ENCODE assay signal across 20 cellular contexts in genomic region chr9:75667155-75667554, GRCh38.
DNase-seq lines count a peak whose midpoint lies in the region; ATAC-seq, FAIRE-seq and TF ChIP-seq lines count a peak whose summit lies in the region.
"Had no signal": no experiment of that assay in that cellular context is flagged by ENCODE, and none has a peak within 500 bp of the region (broad histone marks: within the 10 kb centered on the region; RNA-seq: fewer than 3 reads in every experiment).

No MANE protein-coding gene starts in this region.

- H2AFZ ChIP-seq in HepG2 (ENCODE audit: low read length) = no peak overlapping the region

- TF ChIP-seq CTCF in A549 (IDR thresholded peaks at IDR 0.05) (no peak), nephron progenitor cell (IDR thresholded peaks at IDR 0.05) (no peak), HepG2 (CRISPR knock-in tag; IDR thresholded peaks at IDR 0.05) (no peak)

- peaks cover 7% of the 10 kb centered on the region for H3K27me3 Mint-ChIP-seq in nephron progenitor cell (ENCODE audit: low read depth, poor library complexity)

- intact Hi-C loops in HepG2 (cut with micrococcal nuclease; ENCODE audit: unreplicated experiment) = no loop called here

- H3K9ac ChIP-seq in HepG2 (ENCODE audit: insufficient read depth, low read depth, low read length) = no peak overlapping the region

- WGBS in A549 (ENCODE audit: missing lambda C conversion rate) = 3% methylated on average over 6 of the region's 6 CpGs
- 13% methylated on average over 6 of the region's 6 CpGs for WGBS in HepG2 (ENCODE audit: low lambda C conversion rate)

- TF ChIP-seq RAD21 in A549 (conservative IDR thresholded peaks at IDR 0.05 in 1 of 2, IDR thresholded peaks at IDR 0.05 in 1 of 2) (no peak), HepG2 (CRISPR knock-in tag; IDR thresholded peaks at IDR 0.05) (no peak)

- DNase-seq in A549 (ENCODE audit: low read depth in 1 of 2, low spot score in 1 of 2) = no peak
- peak; percentile 54 for DNase-seq in NCI-H69 (lab: John Stamatoyannopoulos, UW)
- DNase-seq in SW480 (ENCODE audit: low spot score) = peak; percentile 9
- no peak for DNase-seq in nephron progenitor cell
- DNase-seq in NCI-H1436 (lab: John Stamatoyannopoulos, UW) = no peak
- DNase-seq in HepG2 (ENCODE audit: low spot score) = no peak
- DNase-seq in H7 = no peak
- DNase-seq: 8988T; C1 segment of cervical spinal cord; Calu3; CD4-positive, alpha-beta memory T cell; COR-L47; DMS53; DMS79 treated with DMSO at 0.1 percent for 48 hours; GF-D8; GOT3; HCEC 1CT had no signal

- CTCF ChIA-PET in A549 (lab: Yijun Ruan, JAX) = no interaction called here
- CTCF ChIA-PET in HepG2 (lab: Yijun Ruan, JAX; ENCODE audit: low intra/inter-chr PET ratio, low total read pairs) = no interaction called here

- H3K4me3 ChIP-seq in A549 (no peak overlapping the region), HepG2 (replicated peaks in 1 of 3; ENCODE audit: insufficient read depth in 1 of 3, low read depth in 2 of 3, low read length in 3 of 3) (no peak overlapping the region), H7 (ENCODE audit: insufficient read depth, low read depth, low read length) (no peak overlapping the region)

- ATAC-seq in A549 = no peak
- ATAC-seq in HepG2 = no peak

- no peak for FAIRE-seq in A549 (lab: Jason Lieb, UNC)
- FAIRE-seq in HepG2 (lab: Jason Lieb, UNC) = no peak
- FAIRE-seq: GM12891, GM18507, H54 had no signal

- BruUV-seq in HepG2 (replicated peaks; lab: Mats Ljungman, UMichigan) = no TSS peak

- POLR2A ChIA-PET in A549 (lab: Yijun Ruan, JAX) (no interaction called here), HepG2 (lab: Yijun Ruan, JAX) (no interaction called here)

- H3K4me1 Mint-ChIP-seq in nephron progenitor cell = peaks cover 79% of the 10 kb centered on the region
- H3K4me1 Mint-ChIP-seq: CD4-positive, alpha-beta memory T cell had no signal

- TF ChIP-seq EP300 in A549 (IDR thresholded peaks at IDR 0.05) = no peak
- no peak for TF ChIP-seq EP300 in HepG2 (IDR thresholded peaks at IDR 0.05; ENCODE audit: low read depth in 2 of 2, low read length in 2 of 2)
- no peak for TF ChIP-seq EP300 in HepG2 (CRISPR knock-in tag; IDR thresholded peaks at IDR 0.05; ENCODE audit: borderline replicate concordance)

- H3K4me1 ChIP-seq in A549 (no peaks in the 10 kb centered on the region), HepG2 (ENCODE audit: insufficient read depth, low read length) (no peaks in the 10 kb centered on the region)

- H3K27ac Mint-ChIP-seq in nephron progenitor cell = no peak overlapping the region
- H3K27ac Mint-ChIP-seq: CD4-positive, alpha-beta memory T cell had no signal

- in situ Hi-C loops in HepG2 (cut with HindIII; ENCODE audit: extremely low pct_ligation_motif_present, low pct_unique_long_range_greater_than_20kb) = no loop called here

- H4K20me1 ChIP-seq in HepG2 (ENCODE audit: insufficient read depth, low read length) = no peaks in the 10 kb centered on the region

- no peaks in the 10 kb centered on the region for H3K36me3 ChIP-seq in HepG2 (replicated peaks in 1 of 2; ENCODE audit: control insufficient read depth in 1 of 2, insufficient read depth in 2 of 2, low read length in 2 of 2)
- H3K36me3 ChIP-seq in H7 (replicated peaks; ENCODE audit: control insufficient read depth, insufficient read depth, low read length) = no peaks in the 10 kb centered on the region

- H3K27ac ChIP-seq in A549 = no peak overlapping the region
- H3K27ac ChIP-seq in HepG2 (ENCODE audit: extremely low read length, insufficient read depth, low read length) = no peak overlapping the region

- no peak overlapping the region for H3K4me2 ChIP-seq in A549
- no peak overlapping the region for H3K4me2 ChIP-seq in HepG2 (ENCODE audit: low read depth, low read length)

- no peaks in the 10 kb centered on the region for H3K27me3 ChIP-seq in HepG2 (ENCODE audit: control insufficient read depth in 1 of 2, insufficient read depth in 2 of 2, low read length in 2 of 2)
- no peaks in the 10 kb centered on the region for H3K27me3 ChIP-seq in H7 (ENCODE audit: control insufficient read depth, insufficient read depth, low read length)

- H3K36me3 Mint-ChIP-seq in nephron progenitor cell (ENCODE audit: low read depth) = no peaks in the 10 kb centered on the region
- H3K36me3 Mint-ChIP-seq: CD4-positive, alpha-beta memory T cell had no signal

- H3K9me3 Mint-ChIP-seq in nephron progenitor cell = peaks cover 9% of the 10 kb centered on the region

- H3K9me3 ChIP-seq in A549 (no peaks in the 10 kb centered on the region), HepG2 (ENCODE audit: low read length) (no peaks in the 10 kb centered on the region)

- H3K4me3 Mint-ChIP-seq in nephron progenitor cell = peak overlapping the region; percentile 23
- H3K4me3 Mint-ChIP-seq: CD4-positive, alpha-beta memory T cell had no signal

- H3K79me2 ChIP-seq in HepG2 (ENCODE audit: insufficient read depth, low read length) = no peaks in the 10 kb centered on the region

- TF ChIP-seq POLR2A in A549 (IDR thresholded peaks at IDR 0.05; ENCODE audit: low read length) (no peak), HepG2 (IDR thresholded peaks at IDR 0.05; ENCODE audit: insufficient read depth in 1 of 2, low read depth in 2 of 2, low read length in 2 of 2) (no peak)

TF ChIP-seq in A549, 52 proteins besides CTCF, POLR2A, EP300 and RAD21:
- TF ChIP-seq NFE2L2 (conservative IDR thresholded peaks at IDR 0.05; ENCODE audit: low read length) (no peak), FOSL2 (IDR thresholded peaks at IDR 0.05) (no peak), FOSL2 (CRISPR knock-in tag; IDR thresholded peaks at IDR 0.05) (peak; percentile 34; the same call in 1 of the 2 replicates)

TF ChIP-seq in HepG2, 621 proteins besides CTCF, POLR2A, EP300 and RAD21 (continues in another document):
- TF ChIP-seq MXI1 (IDR thresholded peaks at IDR 0.05; ENCODE audit: borderline replicate concordance, low read depth, low read length) = no peak
- TF ChIP-seq SMAD1 (CRISPR knock-in tag; IDR thresholded peaks at IDR 0.05; ENCODE audit: borderline replicate concordance, low read depth) = no peak
- no peak for TF ChIP-seq FOXM1 (CRISPR knock-in tag; IDR thresholded peaks at IDR 0.05)
- TF ChIP-seq ZNF484 (CRISPR knock-in tag; IDR thresholded peaks at IDR 0.05; ENCODE audit: borderline replicate concordance, low read depth) = no peak
- TF ChIP-seq MTERF4 (CRISPR knock-in tag; IDR thresholded peaks at IDR 0.05) = no peak
- no peak for TF ChIP-seq NCOA5 (CRISPR knock-in tag; IDR thresholded peaks at IDR 0.05)
- no peak for TF ChIP-seq MATR3 (CRISPR knock-in tag; IDR thresholded peaks at IDR 0.05)
- no peak for TF ChIP-seq ZNF704 (CRISPR knock-in tag; IDR thresholded peaks at IDR 0.05; ENCODE audit: borderline replicate concordance)
- no peak for TF ChIP-seq NPAS2 (CRISPR knock-in tag; IDR thresholded peaks at IDR 0.05; ENCODE audit: borderline replicate concordance)
- no peak for TF ChIP-seq GMEB1 (CRISPR knock-in tag; IDR thresholded peaks at IDR 0.05; ENCODE audit: borderline replicate concordance)
- TF ChIP-seq ZNF383 (CRISPR knock-in tag; IDR thresholded peaks at IDR 0.05; ENCODE audit: borderline replicate concordance) = no peak
- TF ChIP-seq TEF (CRISPR knock-in tag; IDR thresholded peaks at IDR 0.05) = no peak

Comparison
In these comparisons a context has a peak if more than half of its experiments do, and no peak if none do; other contexts are left out.
1. DNase-seq: peak in NCI-H69 (single experiment) and SW480 (single experiment); none in A549 (0 of 2), nephron progenitor cell (single experiment), NCI-H1436 (single experiment), HepG2 (single experiment) and H7 (single experiment).